In the genomic region with DNA sequence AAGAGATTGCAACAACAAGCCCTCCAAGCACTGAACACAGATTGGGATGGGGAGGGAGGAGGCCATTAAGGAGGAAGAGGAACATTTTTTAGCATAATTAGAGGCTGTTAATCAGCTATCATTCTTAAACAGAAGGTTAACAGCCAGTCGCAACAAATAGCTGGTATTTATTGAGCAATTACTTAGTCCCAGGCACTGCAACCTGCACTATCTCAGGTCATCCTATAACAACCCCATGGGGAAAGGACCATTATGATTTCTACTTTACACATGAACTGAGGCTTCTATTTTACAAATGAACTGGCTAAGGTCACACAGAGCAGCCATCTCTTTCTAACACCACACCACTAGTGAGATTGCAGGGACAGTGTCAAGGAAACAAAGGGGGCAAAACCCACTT, we compare ENCODE assay signal across 1 cellular context.
TF ChIP-seq lines count a peak whose summit lies in the region.

No MANE protein-coding gene starts in this region.

TF ChIP-seq in WTC11, 78 proteins besides CTCF, POLR2A, EP300 and RAD21 (continued from another document):
- TF ChIP-seq IRF2 (CRISPR knock-in tag; IDR thresholded peaks at IDR 0.05; ENCODE audit: borderline replicate concordance, low read depth) (no peak), ZMAT4 (CRISPR knock-in tag; IDR thresholded peaks at IDR 0.05) (no peak), FOXJ3 (CRISPR knock-in tag; IDR thresholded peaks at IDR 0.05; ENCODE audit: borderline replicate concordance) (no peak), CBFB (CRISPR knock-in tag; IDR thresholded peaks at IDR 0.05; ENCODE audit: low read depth) (no peak), ZBTB43 (CRISPR knock-in tag; IDR thresholded peaks at IDR 0.05) (no peak)
- TF ChIP-seq, protein P1, sequence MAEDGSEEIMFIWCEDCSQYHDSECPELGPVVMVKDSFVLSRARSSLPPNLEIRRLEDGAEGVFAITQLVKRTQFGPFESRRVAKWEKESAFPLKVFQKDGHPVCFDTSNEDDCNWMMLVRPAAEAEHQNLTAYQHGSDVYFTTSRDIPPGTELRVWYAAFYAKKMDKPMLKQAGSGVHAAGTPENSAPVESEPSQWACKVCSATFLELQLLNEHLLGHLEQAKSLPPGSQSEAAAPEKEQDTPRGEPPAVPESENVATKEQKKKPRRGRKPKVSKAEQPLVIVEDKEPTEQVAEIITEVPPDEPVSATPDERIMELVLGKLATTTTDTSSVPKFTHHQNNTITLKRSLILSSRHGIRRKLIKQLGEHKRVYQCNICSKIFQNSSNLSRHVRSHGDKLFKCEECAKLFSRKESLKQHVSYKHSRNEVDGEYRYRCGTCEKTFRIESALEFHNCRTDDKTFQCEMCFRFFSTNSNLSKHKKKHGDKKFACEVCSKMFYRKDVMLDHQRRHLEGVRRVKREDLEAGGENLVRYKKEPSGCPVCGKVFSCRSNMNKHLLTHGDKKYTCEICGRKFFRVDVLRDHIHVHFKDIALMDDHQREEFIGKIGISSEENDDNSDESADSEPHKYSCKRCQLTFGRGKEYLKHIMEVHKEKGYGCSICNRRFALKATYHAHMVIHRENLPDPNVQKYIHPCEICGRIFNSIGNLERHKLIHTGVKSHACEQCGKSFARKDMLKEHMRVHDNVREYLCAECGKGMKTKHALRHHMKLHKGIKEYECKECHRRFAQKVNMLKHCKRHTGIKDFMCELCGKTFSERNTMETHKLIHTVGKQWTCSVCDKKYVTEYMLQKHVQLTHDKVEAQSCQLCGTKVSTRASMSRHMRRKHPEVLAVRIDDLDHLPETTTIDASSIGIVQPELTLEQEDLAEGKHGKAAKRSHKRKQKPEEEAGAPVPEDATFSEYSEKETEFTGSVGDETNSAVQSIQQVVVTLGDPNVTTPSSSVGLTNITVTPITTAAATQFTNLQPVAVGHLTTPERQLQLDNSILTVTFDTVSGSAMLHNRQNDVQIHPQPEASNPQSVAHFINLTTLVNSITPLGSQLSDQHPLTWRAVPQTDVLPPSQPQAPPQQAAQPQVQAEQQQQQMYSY (CRISPR knock-in tag; IDR thresholded peaks at IDR 0.05), result no peak
- TF ChIP-seq, protein P2, sequence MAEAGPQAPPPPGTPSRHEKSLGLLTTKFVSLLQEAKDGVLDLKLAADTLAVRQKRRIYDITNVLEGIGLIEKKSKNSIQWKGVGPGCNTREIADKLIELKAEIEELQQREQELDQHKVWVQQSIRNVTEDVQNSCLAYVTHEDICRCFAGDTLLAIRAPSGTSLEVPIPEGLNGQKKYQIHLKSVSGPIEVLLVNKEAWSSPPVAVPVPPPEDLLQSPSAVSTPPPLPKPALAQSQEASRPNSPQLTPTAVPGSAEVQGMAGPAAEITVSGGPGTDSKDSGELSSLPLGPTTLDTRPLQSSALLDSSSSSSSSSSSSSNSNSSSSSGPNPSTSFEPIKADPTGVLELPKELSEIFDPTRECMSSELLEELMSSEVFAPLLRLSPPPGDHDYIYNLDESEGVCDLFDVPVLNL (CRISPR knock-in tag; IDR thresholded peaks at IDR 0.05; ENCODE audit: borderline replicate concordance, low read depth), result no peak
